ENCODE assay signal across 21 cellular contexts in genomic region chr17:17400070-17400469, GRCh38.
DNase-seq lines count a peak whose midpoint lies in the region; ATAC-seq and TF ChIP-seq lines count a peak whose summit lies in the region.
"Had no signal": no experiment of that assay in that cellular context is flagged by ENCODE, and none has a peak within 500 bp of the region (broad histone marks: within the 10 kb centered on the region; RNA-seq: fewer than 3 reads in every experiment).

No MANE protein-coding gene starts in this region.

- TF ChIP-seq CTCF in Loucy (conservative IDR thresholded peaks at IDR 0.05; ENCODE audit: low read length) (no peak), neural progenitor cell (IDR thresholded peaks at IDR 0.05) (no peak), esophagus squamous epithelium (IDR thresholded peaks at IDR 0.05) (no peak)
- TF ChIP-seq CTCF in CD8-positive, alpha-beta T cell (IDR thresholded peaks at IDR 0.05), result no peak

- WGBS in esophagus squamous epithelium, 2 donors, result 84 to 88% methylated on average over 10 to 11 of the region's 12 CpGs

- H3K4me2 ChIP-seq in BLaER1, result peak overlapping the region; percentile 97
- H3K4me2 ChIP-seq in Loucy (ENCODE audit: low read depth, low read length, poor library complexity, severe bottlenecking), result no peak overlapping the region
- no peak overlapping the region for H3K4me2 ChIP-seq in neural progenitor cell
- H3K4me2 ChIP-seq: KMS-11 had no signal

- H3K4me1 Mint-ChIP-seq in neural progenitor cell, result peaks cover 13% of the 10 kb centered on the region
- H3K4me1 Mint-ChIP-seq in CD8-positive, alpha-beta T cell (ENCODE audit: low read depth), result peaks cover 55% of the 10 kb centered on the region

- POLR2A ChIA-PET in CD8-positive, alpha-beta T cell (lab: Charles Lee), result interaction anchor here (1.4 kb wide), 1 partner anchor 8 kb away, joined by 4 read pairs; no protein-coding TSS in a partner anchor

- no peak overlapping the region for H3K4me3 ChIP-seq in BLaER1
- no peak overlapping the region for H3K4me3 ChIP-seq in Loucy (ENCODE audit: low read length, poor library complexity, severe bottlenecking)
- H3K4me3 ChIP-seq in neural progenitor cell, result no peak overlapping the region
- H3K4me3 ChIP-seq in CD8-positive, alpha-beta T cell (ENCODE audit: low read depth, low read length), result no peak overlapping the region
- H3K4me3 ChIP-seq in esophagus squamous epithelium, result no peak overlapping the region

- H3K27ac ChIP-seq in BLaER1 (peak overlapping the region; percentile 96), caudate nucleus (ENCODE audit: low read depth, low read length) (peak overlapping the region; percentile 18), neural progenitor cell (no peak overlapping the region), esophagus squamous epithelium (peak overlapping the region in 1 of 4 donors; percentile 75)
- no peak overlapping the region for H3K27ac ChIP-seq in CD8-positive, alpha-beta T cell (ENCODE audit: low read depth, low read length)
- H3K27ac ChIP-seq: KMS-11 had no signal

- H3K9me2 ChIP-seq in Loucy (replicated peaks; ENCODE audit: low read depth, low read length), result no peaks in the 10 kb centered on the region

- no peak overlapping the region for H2AFZ ChIP-seq in Loucy (ENCODE audit: low read length)
- no peak overlapping the region for H2AFZ ChIP-seq in neural progenitor cell (replicated peaks)

- H3K79me2 ChIP-seq in Loucy (ENCODE audit: insufficient read depth, low read length) (no peaks in the 10 kb centered on the region), neural progenitor cell (ENCODE audit: low read depth) (no peaks in the 10 kb centered on the region)

- peaks cover 6% of the 10 kb centered on the region for H3K27me3 Mint-ChIP-seq in neural progenitor cell (ENCODE audit: insufficient read depth, low read depth)
- no peaks in the 10 kb centered on the region for H3K27me3 Mint-ChIP-seq in CD8-positive, alpha-beta T cell (ENCODE audit: low read depth)

- H3K27ac Mint-ChIP-seq in neural progenitor cell, result peak overlapping the region; percentile 75
- no peak overlapping the region for H3K27ac Mint-ChIP-seq in CD8-positive, alpha-beta T cell

- peak in 10 of 61 donors; percentile 15 to 65 (median 34) for DNase-seq in caudate nucleus (lab: John Stamatoyannopoulos, UW)
- no peak for DNase-seq in neural progenitor cell (ENCODE audit: low spot score)
- DNase-seq in CD8-positive, alpha-beta T cell, result no peak
- no peak for DNase-seq in esophagus squamous epithelium (lab: John Stamatoyannopoulos, UW)
- DNase-seq: DMS153, H7, NCI-H1048, NCI-H1417, NCI-H1694, NCI-H2081, NCI-H226, NCI-H510A, NCI-H69, RPMI8226, SHP77 had no signal

- ATAC-seq in CD8-positive, alpha-beta T cell, result no peak
- ATAC-seq in GM21526 (IDR thresholded peaks at IDR 0.05; ENCODE audit: low FRiP score, unreplicated experiment) (no peak), HG03565 (IDR thresholded peaks at IDR 0.05; ENCODE audit: unreplicated experiment) (no peak)

- H3K36me3 Mint-ChIP-seq in neural progenitor cell, result no peaks in the 10 kb centered on the region
- no peaks in the 10 kb centered on the region for H3K36me3 Mint-ChIP-seq in CD8-positive, alpha-beta T cell
- H3K36me3 Mint-ChIP-seq: IgD-negative memory B cell had no signal

- H4K20me1 ChIP-seq in BLaER1 (no peaks in the 10 kb centered on the region), Loucy (ENCODE audit: insufficient read depth, low read length, poor library complexity, severe bottlenecking) (no peaks in the 10 kb centered on the region), neural progenitor cell (ENCODE audit: low read depth) (no peaks in the 10 kb centered on the region)

- H3K4me1 ChIP-seq in BLaER1 (peaks cover 91% of the 10 kb centered on the region), Loucy (ENCODE audit: insufficient read depth, low read length, poor library complexity, severe bottlenecking) (peaks cover 83% of the 10 kb centered on the region), neural progenitor cell (no peaks in the 10 kb centered on the region), esophagus squamous epithelium (peaks cover 0 to 16% (median 0%) of the 10 kb centered on the region in 3 donors)
- peaks cover 30% of the 10 kb centered on the region for H3K4me1 ChIP-seq in CD8-positive, alpha-beta T cell (ENCODE audit: insufficient read depth, low read length)

- H3K4me3 Mint-ChIP-seq in neural progenitor cell, result no peak overlapping the region
- H3K4me3 Mint-ChIP-seq in CD8-positive, alpha-beta T cell, result no peak overlapping the region
- H3K4me3 Mint-ChIP-seq: IgD-negative memory B cell had no signal

- H3F3A ChIP-seq in Loucy (ENCODE audit: low read depth) (peaks cover 23% of the 10 kb centered on the region), neural progenitor cell (ENCODE audit: low read depth) (no peaks in the 10 kb centered on the region)

- intact Hi-C loops in CD8-positive, alpha-beta T cell (cut with DNase I, micrococcal nuclease), result no loop called here
- intact Hi-C loops in esophagus squamous epithelium (cut with DNase I), result no loop called here

- peaks cover 9% of the 10 kb centered on the region; the same call in 1 of the 2 replicates for H3K36me3 ChIP-seq in BLaER1
- H3K36me3 ChIP-seq in Loucy (ENCODE audit: insufficient read depth, low read length), result no peaks in the 10 kb centered on the region
- no peaks in the 10 kb centered on the region for H3K36me3 ChIP-seq in neural progenitor cell
- H3K36me3 ChIP-seq in CD8-positive, alpha-beta T cell (ENCODE audit: insufficient read depth, low read length), result no peaks in the 10 kb centered on the region
- no peaks in the 10 kb centered on the region for H3K36me3 ChIP-seq in esophagus squamous epithelium

- no peak for TF ChIP-seq POLR2A in esophagus squamous epithelium (IDR thresholded peaks at IDR 0.05)

- H3K9me3 ChIP-seq in BLaER1 (peaks cover 17% of the 10 kb centered on the region), Loucy (ENCODE audit: insufficient read depth, low read depth, low read length) (no peaks in the 10 kb centered on the region), neural progenitor cell (ENCODE audit: low read depth) (no peaks in the 10 kb centered on the region), esophagus squamous epithelium (no peaks in the 10 kb centered on the region)
- no peaks in the 10 kb centered on the region for H3K9me3 ChIP-seq in CD8-positive, alpha-beta T cell (ENCODE audit: low read length)

- H3K27me3 ChIP-seq in BLaER1 (no peaks in the 10 kb centered on the region), Loucy (ENCODE audit: insufficient read depth, low read length, poor library complexity, severe bottlenecking) (no peaks in the 10 kb centered on the region), neural progenitor cell (no peaks in the 10 kb centered on the region), esophagus squamous epithelium (peaks cover 0 to 9% (median 0%) of the 10 kb centered on the region in 4 donors)
- H3K27me3 ChIP-seq in CD8-positive, alpha-beta T cell (ENCODE audit: insufficient read depth, low read length), result no peaks in the 10 kb centered on the region

- H3K9ac ChIP-seq in BLaER1 (0 out of 2 replicates have a peak overlapping the region, but pooled peaks have one; percentile 30), Loucy (ENCODE audit: low read depth, low read length, poor library complexity, severe bottlenecking) (peak overlapping the region; percentile 68), neural progenitor cell (no peak overlapping the region)
- H3K9ac ChIP-seq: KMS-11 had no signal

- CTCF ChIA-PET in CD8-positive, alpha-beta T cell (lab: Charles Lee), result interaction anchor here (0.7 kb wide), 1 partner anchor 12 kb away, joined by 3 read pairs; no protein-coding TSS in a partner anchor

- no peaks in the 10 kb centered on the region for H3K9me3 Mint-ChIP-seq in neural progenitor cell
- no peaks in the 10 kb centered on the region for H3K9me3 Mint-ChIP-seq in CD8-positive, alpha-beta T cell

Comparison
In these comparisons a context has a peak if more than half of its experiments do, and no peak if none do; other contexts are left out.
1. H3K27ac ChIP-seq: peak in BLaER1 (single experiment) and caudate nucleus (single experiment); none in neural progenitor cell (single experiment) and CD8-positive, alpha-beta T cell (single experiment).